8 cellular contexts compared by ENCODE assay signal in the genomic region with DNA sequence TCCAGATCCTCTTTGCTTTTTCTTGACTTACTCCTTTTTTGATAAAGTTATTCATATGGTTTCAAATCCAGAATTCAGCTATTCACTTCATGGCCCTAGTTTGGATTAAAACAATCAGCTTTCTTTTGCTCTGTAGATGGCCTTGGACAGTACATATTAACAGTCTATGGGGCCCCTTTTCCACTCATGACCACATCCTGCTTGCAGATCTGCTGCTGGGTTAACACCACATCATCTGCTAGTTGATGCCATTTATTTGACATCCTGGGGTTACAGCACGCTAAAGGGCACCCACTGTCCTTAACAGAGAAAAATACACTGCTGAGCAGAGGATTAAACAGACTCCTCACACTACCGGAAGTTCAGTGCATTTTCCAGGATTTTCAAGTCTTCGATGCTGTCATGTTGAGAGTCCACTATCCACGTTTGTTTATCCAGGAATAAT. TPM values are rescaled to one million over a fixed set of nuclear protein-coding genes. Genes with fewer than 3 reads are reported as not detected.
DNase-seq lines count a peak whose midpoint lies in the region; ATAC-seq and TF ChIP-seq lines count a peak whose summit lies in the region.

No MANE protein-coding gene starts in this region.

- H3K27ac Mint-ChIP-seq in CD4-positive, CD25-positive, alpha-beta regulatory T cell = peak overlapping the region; percentile 94 to 98 (median 98)
- peak overlapping the region; percentile 96 for H3K27ac Mint-ChIP-seq in activated CD8-positive, alpha-beta T cell treated with anti-CD3 and anti-CD28 coated beads for 36 hours

- H3K27me3 ChIP-seq in CD4-positive, CD25-positive, alpha-beta regulatory T cell (ENCODE audit: control insufficient read depth, insufficient read depth, low read length) = no peaks in the 10 kb centered on the region
- H3K27me3 ChIP-seq in Karpas-422 (ENCODE audit: low read length) = no peaks in the 10 kb centered on the region

- no peaks in the 10 kb centered on the region for H3K9me2 ChIP-seq in Karpas-422 (replicated peaks; ENCODE audit: insufficient read depth, low read length)

- H3K79me2 ChIP-seq in Karpas-422 (ENCODE audit: low read length) = peaks cover 3% of the 10 kb centered on the region; the same call in 1 of the 2 replicates

- peak overlapping the region; percentile 100 for H3K4me3 ChIP-seq in CD4-positive, CD25-positive, alpha-beta regulatory T cell (ENCODE audit: low read depth, low read length)
- H3K4me3 ChIP-seq in Karpas-422 (ENCODE audit: low read length) = no peak overlapping the region

- intact Hi-C loops in activated CD8-positive, alpha-beta T cell treated with anti-CD3 and anti-CD28 coated beads for 36 hours (cut with micrococcal nuclease) = no loop called here

- H2AFZ ChIP-seq in Karpas-422 (ENCODE audit: low read length) = no peak overlapping the region; the same call in 1 of the 2 replicates

- H3K4me1 Mint-ChIP-seq in CD4-positive, CD25-positive, alpha-beta regulatory T cell = peaks cover 11 to 60% (median 37%) of the 10 kb centered on the region in 4 donors
- peaks cover 36% of the 10 kb centered on the region for H3K4me1 Mint-ChIP-seq in activated CD8-positive, alpha-beta T cell treated with anti-CD3 and anti-CD28 coated beads for 36 hours (ENCODE audit: low read depth)

- H3K36me3 Mint-ChIP-seq in CD4-positive, CD25-positive, alpha-beta regulatory T cell = peaks cover 15% of the 10 kb centered on the region
- peaks cover 55% of the 10 kb centered on the region for H3K36me3 Mint-ChIP-seq in activated CD8-positive, alpha-beta T cell treated with anti-CD3 and anti-CD28 coated beads for 36 hours (ENCODE audit: low read depth)

- peaks cover 24% of the 10 kb centered on the region for H3K4me1 ChIP-seq in CD4-positive, CD25-positive, alpha-beta regulatory T cell (ENCODE audit: control insufficient read depth, insufficient read depth, low read length, poor library complexity, severe bottlenecking)
- peaks cover 24% of the 10 kb centered on the region for H3K4me1 ChIP-seq in Karpas-422 (ENCODE audit: low read length)

- peak overlapping the region; percentile 87 for H3K27ac ChIP-seq in CD4-positive, CD25-positive, alpha-beta regulatory T cell (ENCODE audit: insufficient read depth, low read length, poor library complexity, severe bottlenecking)
- H3K27ac ChIP-seq in Karpas-422 (ENCODE audit: low read length) = no peak overlapping the region

- DNase-seq in CD4-positive, CD25-positive, alpha-beta regulatory T cell = peak; percentile 26 to 92 (median 76)
- peak; percentile 93 for DNase-seq in activated CD8-positive, alpha-beta T cell treated with anti-CD3 and anti-CD28 coated beads for 36 hours
- DNase-seq in foreskin melanocyte (peak; percentile 93), Karpas-422 (no peak), DMS114 treated with DMSO at 0.1 percent for 48 hours (lab: John Stamatoyannopoulos, UW; ENCODE audit: unreplicated experiment) (no peak)
- DNase-seq in stimulated activated CD8-positive, alpha-beta memory T cell treated with anti-CD3 and anti-CD28 coated beads, Interleukin-4, amount 100 ng/mL, for 24 hours (ENCODE audit: low read depth) = peak; percentile 44

- no peak overlapping the region for H3K4me2 ChIP-seq in Karpas-422 (ENCODE audit: low read depth, low read length, poor library complexity, severe bottlenecking)

- peaks cover 0 to 2% (median 0%) of the 10 kb centered on the region in 7 donors for H3K9me3 Mint-ChIP-seq in CD4-positive, CD25-positive, alpha-beta regulatory T cell
- no peaks in the 10 kb centered on the region for H3K9me3 Mint-ChIP-seq in activated CD8-positive, alpha-beta T cell treated with anti-CD3 and anti-CD28 coated beads for 36 hours

- H3K9ac ChIP-seq in Karpas-422 (ENCODE audit: low read length) = no peak overlapping the region

- H3K36me3 ChIP-seq in CD4-positive, CD25-positive, alpha-beta regulatory T cell (ENCODE audit: control insufficient read depth, insufficient read depth, low read length) = no peaks in the 10 kb centered on the region
- H3K36me3 ChIP-seq in Karpas-422 (ENCODE audit: insufficient read depth, low read length) = no peaks in the 10 kb centered on the region

- H3K4me3 Mint-ChIP-seq in CD4-positive, CD25-positive, alpha-beta regulatory T cell = peak overlapping the region; percentile 96 to 99 (median 98)
- H3K4me3 Mint-ChIP-seq in activated CD8-positive, alpha-beta T cell treated with anti-CD3 and anti-CD28 coated beads for 36 hours = peak overlapping the region; percentile 83

- no peak for TF ChIP-seq CTCF in activated CD8-positive, alpha-beta T cell treated with anti-CD3 and anti-CD28 coated beads for 36 hours (IDR thresholded peaks at IDR 0.05)

- POLR2A ChIA-PET in activated CD8-positive, alpha-beta T cell treated with anti-CD3 and anti-CD28 coated beads for 36 hours (lab: Charles Lee) = interaction anchor here (0.5 to 3.4 kb wide), 29 partner anchors 8 to 915 kb away, joined by 3 to 33 read pairs (median 4); a partner anchor contains a TSS

- no peaks in the 10 kb centered on the region for H3K27me3 Mint-ChIP-seq in CD4-positive, CD25-positive, alpha-beta regulatory T cell
- no peaks in the 10 kb centered on the region for H3K27me3 Mint-ChIP-seq in activated CD8-positive, alpha-beta T cell treated with anti-CD3 and anti-CD28 coated beads for 36 hours

- no peaks in the 10 kb centered on the region for H4K20me1 ChIP-seq in Karpas-422 (ENCODE audit: insufficient read depth, low read depth, low read length)

- CTCF ChIA-PET in activated CD8-positive, alpha-beta T cell treated with anti-CD3 and anti-CD28 coated beads for 36 hours (lab: Charles Lee) = interaction anchor here (1.7 to 1.8 kb wide), 2 partner anchors 63 to 69 kb away, joined by 5 to 7 read pairs; no protein-coding TSS in a partner anchor

- H3K9me3 ChIP-seq in CD4-positive, CD25-positive, alpha-beta regulatory T cell (ENCODE audit: control insufficient read depth in 2 of 2, low read length in 2 of 2) = no peaks in the 10 kb centered on the region
- no peaks in the 10 kb centered on the region for H3K9me3 ChIP-seq in Karpas-422 (ENCODE audit: low read length)

- ATAC-seq in CD4-positive, CD25-positive, alpha-beta regulatory T cell (ENCODE audit: low read depth in 2 of 2) = peak; percentile 84 to 85
- ATAC-seq in GM19452 (IDR thresholded peaks at IDR 0.05; ENCODE audit: unreplicated experiment) (peak; percentile 78), HG03520 (IDR thresholded peaks at IDR 0.05; ENCODE audit: unreplicated experiment) (peak; percentile 64)
- ATAC-seq in activated CD8-positive, alpha-beta T cell treated with anti-CD3 and anti-CD28 coated beads for 36 hours = peak; percentile 64

RNA-seq across cellular contexts. Expression of a gene that starts 0.9 kb away (rescaled TPM):
- 130 TPM for total RNA-seq in CD4-positive, CD25-positive, alpha-beta regulatory T cell
- polyA plus RNA-seq in CD4-positive, CD25-positive, alpha-beta regulatory T cell = 100 to 1,000 TPM in 2 of 4 donors, 10 to 100 TPM in 2; 90.4 to 117 (median 101) TPM
- total RNA-seq in activated CD8-positive, alpha-beta T cell treated with anti-CD3 and anti-CD28 coated beads for 36 hours = 100 to 1,000 TPM; 190 to 199 TPM
- total RNA-seq in Karpas-422 (2014; rRNA removed; shearing (Covaris generic); ENCODE audit: low replicate concordance) = 31.9 and 36.3 TPM in 2 replicates

Comparison
In these comparisons a context has a peak if more than half of its experiments do, and no peak if none do; other contexts are left out.
1. DNase-seq: peak in CD4-positive, CD25-positive, alpha-beta regulatory T cell (3 of 3), activated CD8-positive, alpha-beta T cell treated with anti-CD3 and anti-CD28 coated beads for 36 hours (single experiment), foreskin melanocyte (single experiment) and stimulated activated CD8-positive, alpha-beta memory T cell treated with anti-CD3 and anti-CD28 coated beads, Interleukin-4, amount 100 ng/mL, for 24 hours (single experiment); none in Karpas-422 (single experiment) and DMS114 treated with DMSO at 0.1 percent for 48 hours (single experiment).
2. Peak in every context shown above with its lines, with median percentiles within 50 percentile points of each other: ATAC-seq.